8 cellular contexts compared by ENCODE assay signal in the genomic region with DNA sequence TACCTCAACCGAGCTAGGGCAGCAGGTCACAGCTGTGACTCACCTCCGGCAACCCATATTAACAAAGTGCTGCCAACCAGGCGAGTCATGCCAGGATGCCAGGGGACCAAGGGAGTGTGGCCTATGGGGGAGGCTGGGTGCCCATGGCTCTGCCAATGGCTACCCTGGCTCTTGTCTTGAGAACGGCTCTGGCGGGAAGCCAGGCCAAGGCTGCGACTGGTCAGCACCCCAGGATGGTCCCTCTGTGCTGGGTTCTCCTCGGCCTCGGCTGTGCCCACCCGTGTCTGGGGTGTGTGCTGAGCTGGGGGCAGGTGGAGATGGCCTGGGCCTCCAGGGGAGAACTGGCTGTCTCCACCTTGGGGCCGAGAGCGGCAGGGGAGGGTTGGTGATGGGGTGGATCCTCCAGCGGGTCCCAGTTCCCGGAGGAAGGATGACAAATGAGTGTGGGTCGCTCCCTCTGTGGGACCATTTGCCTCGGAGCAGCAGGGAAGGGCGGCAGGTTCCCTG.
DNase-seq lines count a peak whose midpoint lies in the region; ATAC-seq, FAIRE-seq and TF ChIP-seq lines count a peak whose summit lies in the region.

No MANE protein-coding gene starts in this region.

- intact Hi-C loops in prostate gland (cut with DNase I): loop anchor here (2.0 to 10.0 kb wide), 3 partner anchors 111 to 704 kb away; no protein-coding TSS in a partner anchor

- no peak for ATAC-seq in HG03442 (IDR thresholded peaks at IDR 0.05; ENCODE audit: unreplicated experiment)

- H3K4me3 ChIP-seq in parathyroid adenoma (ENCODE audit: low read depth, low read length) (peak overlapping the region; percentile 4), prostate gland (peak overlapping the region in 1 of 2 donors; percentile 75)

- H3K27ac ChIP-seq in epithelial cell of prostate (peak overlapping the region; percentile 88), parathyroid adenoma (peak overlapping the region; percentile 1), prostate gland (no peak overlapping the region)

- H3K36me3 ChIP-seq in parathyroid adenoma (ENCODE audit: control insufficient read depth, insufficient read depth, low read length) (no peaks in the 10 kb centered on the region), prostate gland (no peaks in the 10 kb centered on the region)

- peak; percentile 36 for DNase-seq in stimulated activated CD4-positive, alpha-beta T cell treated with anti-CD3 and anti-CD28 coated beads, Interleukin-15, amount 100 ng/mL, for 24 hours
- no peak for DNase-seq in stimulated activated CD4-positive, alpha-beta T cell treated with anti-CD3 and anti-CD28 coated beads, Interleukin-4, amount 100 ng/mL, for 4 hours
- DNase-seq in RCC 7860 (ENCODE audit: low spot score) (peak; percentile 91), epithelial cell of prostate (ENCODE audit: low read depth, low spot score) (peak; percentile 60), GM19238 (ENCODE audit: insufficient read length, low spot score) (no peak), prostate gland (ENCODE audit: low spot score) (no peak)

- H3K4me1 ChIP-seq in parathyroid adenoma: peaks cover 18% of the 10 kb centered on the region
- H3K4me1 ChIP-seq in prostate gland (replicated peaks): peaks cover 5% of the 10 kb centered on the region

- H3K27me3 ChIP-seq in parathyroid adenoma (ENCODE audit: control insufficient read depth, insufficient read depth, low read length): no peaks in the 10 kb centered on the region
- no peaks in the 10 kb centered on the region for H3K27me3 ChIP-seq in prostate gland (replicated peaks; ENCODE audit: insufficient read depth)

- no peak overlapping the region for H3K4me2 ChIP-seq in parathyroid adenoma (ENCODE audit: low read length)

- H3K9me3 ChIP-seq in parathyroid adenoma (ENCODE audit: control insufficient read depth, low read length) (no peaks in the 10 kb centered on the region), prostate gland (no peaks in the 10 kb centered on the region)

- peak overlapping the region; percentile 68 for H2AFZ ChIP-seq in parathyroid adenoma

- no peak for TF ChIP-seq CTCF in parathyroid adenoma (IDR thresholded peaks at IDR 0.05)
- no peak for TF ChIP-seq CTCF in prostate gland (IDR thresholded peaks at IDR 0.05)

- TF ChIP-seq POLR2A in prostate gland (IDR thresholded peaks at IDR 0.05): no peak

- no peak overlapping the region for H3K9ac ChIP-seq in parathyroid adenoma

- peak; percentile 86 for FAIRE-seq in RCC 7860 (lab: Jason Lieb, UNC)

- 32% methylated on average over 16 of the region's 16 CpGs for WGBS in prostate gland

- H3K79me2 ChIP-seq in parathyroid adenoma: no peaks in the 10 kb centered on the region

Comparison
In these comparisons a context has a peak if more than half of its experiments do, and no peak if none do; other contexts are left out.
1. DNase-seq: peak in stimulated activated CD4-positive, alpha-beta T cell treated with anti-CD3 and anti-CD28 coated beads, Interleukin-15, amount 100 ng/mL, for 24 hours (single experiment), RCC 7860 (single experiment) and epithelial cell of prostate (single experiment); none in stimulated activated CD4-positive, alpha-beta T cell treated with anti-CD3 and anti-CD28 coated beads, Interleukin-4, amount 100 ng/mL, for 4 hours (0 of 2), GM19238 (single experiment) and prostate gland (single experiment).
2. H3K27ac ChIP-seq: peak in epithelial cell of prostate (single experiment) and parathyroid adenoma (single experiment); none in prostate gland (0 of 2).